ENCODE assay signal across 15 cellular contexts in the genomic region with DNA sequence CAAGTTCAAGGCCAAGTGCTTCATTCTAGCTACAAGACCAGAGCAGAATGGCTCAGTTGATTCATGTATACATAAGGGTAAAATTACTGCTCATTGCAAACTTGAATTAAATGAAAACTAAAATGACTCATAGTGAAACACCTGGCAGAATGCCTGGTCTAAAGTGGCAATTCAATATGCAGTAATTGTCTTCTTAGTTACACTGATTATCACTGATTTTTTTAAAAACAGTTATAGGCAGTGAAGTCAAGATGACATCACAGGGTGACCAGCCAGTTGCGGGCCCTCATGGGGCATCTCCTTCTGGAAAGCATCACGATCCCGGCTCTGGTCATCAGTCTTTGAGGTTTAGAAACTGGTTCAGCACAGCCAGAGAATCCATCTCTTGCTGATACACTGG.
DNase-seq lines count a peak whose midpoint lies in the region; ATAC-seq and TF ChIP-seq lines count a peak whose summit lies in the region.
"Had no signal": no experiment of that assay in that cellular context is flagged by ENCODE, and none has a peak within 500 bp of the region (broad histone marks: within the 10 kb centered on the region; RNA-seq: fewer than 3 reads in every experiment).

No MANE protein-coding gene starts in this region.

- H2AFZ ChIP-seq in HCT116 (ENCODE audit: low read depth, low read length, poor library complexity, severe bottlenecking): no peak overlapping the region
- H2AFZ ChIP-seq: PC-9 had no signal

- CTCF ChIA-PET in HCT116 (lab: Charles Lee): no interaction called here

- no TSS peak for BruUV-seq in HCT116 (replicated peaks; lab: Mats Ljungman, UMichigan)

- H3K79me2 ChIP-seq in HCT116 (ENCODE audit: insufficient read depth, low read length): no peaks in the 10 kb centered on the region

- POLR2A ChIA-PET in HCT116 (lab: Charles Lee): no interaction called here

- H3K4me1 ChIP-seq in HCT116 (ENCODE audit: control insufficient read depth in 1 of 2, insufficient read depth in 2 of 2, low read length in 2 of 2): peaks cover 0 to 21% of the 10 kb centered on the region in 2 experiments; a peak in 2 of 4 replicates
- no peaks in the 10 kb centered on the region for H3K4me1 ChIP-seq in Peyer's patch
- H3K4me1 ChIP-seq: pancreas, vagina had no signal

- H3K27me3 ChIP-seq in HCT116 (ENCODE audit: insufficient read depth, low read length) (no peaks in the 10 kb centered on the region), Peyer's patch (no peaks in the 10 kb centered on the region)
- H3K27me3 ChIP-seq: pancreas, vagina had no signal

- no peak for TF ChIP-seq CTCF in HCT116 (IDR thresholded peaks at IDR 0.05 in 2 of 3, conservative IDR thresholded peaks at IDR 0.05 in 1 of 3; ENCODE audit: borderline replicate concordance in 1 of 3, insufficient read depth in 1 of 3, low read depth in 2 of 3, low read length in 2 of 3)
- TF ChIP-seq CTCF in epithelial cell of proximal tubule (conservative IDR thresholded peaks at IDR 0.05; ENCODE audit: low read depth, low read length): no peak
- TF ChIP-seq CTCF in Peyer's patch (IDR thresholded peaks at IDR 0.05): no peak
- TF ChIP-seq CTCF in coronary artery (IDR thresholded peaks at IDR 0.05): no peak

- no peaks in the 10 kb centered on the region for H3K9me3 ChIP-seq in HCT116 (ENCODE audit: control insufficient read depth in 1 of 2, insufficient read depth in 1 of 2, low read depth in 1 of 2, low read length in 2 of 2)
- H3K9me3 ChIP-seq in Peyer's patch: no peaks in the 10 kb centered on the region
- H3K9me3 ChIP-seq: pancreas, vagina had no signal

- ATAC-seq in HCT116: 0 out of 2 replicates have a peak, but pooled peaks have one; percentile 22
- ATAC-seq: pancreas had no signal

- DNase-seq in A172 (ENCODE audit: low spot score) (peak; percentile 41), HCT116 (ENCODE audit: low read depth, low spot score) (peak; percentile 27), NCI-H774 (lab: John Stamatoyannopoulos, UW) (peak; percentile 50), epithelial cell of proximal tubule (ENCODE audit: low read depth) (peak; percentile 12), RPMI8226 (no peak), Peyer's patch (no peak), midbrain (lab: John Stamatoyannopoulos, UW) (no peak), coronary artery (ENCODE audit: low spot score) (no peak)
- DNase-seq: activated naive CD8-positive, alpha-beta T cell treated with anti-CD3 and anti-CD28 coated beads for 36 hours; DMS79 treated with DMSO at 0.1 percent for 48 hours; mesendoderm; NCI-H1417 treated with DMSO at 0.1 percent for 48 hours; pancreas; PC-9 had no signal

- peak overlapping the region; percentile 37 for H3K4me2 ChIP-seq in HCT116 (ENCODE audit: low read length)
- H3K4me2 ChIP-seq: PC-9 had no signal

- no peak overlapping the region for H3K9ac ChIP-seq in HCT116 (ENCODE audit: low read length)

- no peak overlapping the region for H3K4me3 ChIP-seq in HCT116 (replicated peaks in 1 of 2; ENCODE audit: low read depth in 1 of 2, low read length in 2 of 2)
- H3K4me3 ChIP-seq in epithelial cell of proximal tubule (ENCODE audit: low read depth, low read length): no peak overlapping the region
- H3K4me3 ChIP-seq in Peyer's patch: no peak overlapping the region
- H3K4me3 ChIP-seq in coronary artery: no peak overlapping the region
- H3K4me3 ChIP-seq: pancreas, PC-9, vagina had no signal

- H3K9me2 ChIP-seq in HCT116 (ENCODE audit: insufficient read depth): no peaks in the 10 kb centered on the region

- H4K20me1 ChIP-seq in HCT116 (ENCODE audit: insufficient read depth): no peaks in the 10 kb centered on the region

- TF ChIP-seq POLR2A in HCT116 (IDR thresholded peaks at IDR 0.05; ENCODE audit: borderline replicate concordance, extremely low read depth, insufficient read depth, insufficient read length): no peak
- TF ChIP-seq POLR2A in Peyer's patch (IDR thresholded peaks at IDR 0.05): no peak

- no peak for TF ChIP-seq RAD21 in HCT116 (IDR thresholded peaks at IDR 0.05; ENCODE audit: low read depth)

- H3K36me3 ChIP-seq in HCT116 (ENCODE audit: control insufficient read depth in 1 of 2, insufficient read depth in 2 of 2, low read length in 2 of 2) (no peaks in the 10 kb centered on the region), Peyer's patch (no peaks in the 10 kb centered on the region)
- H3K36me3 ChIP-seq: pancreas, vagina had no signal

- RAD21 ChIA-PET in HCT116 (lab: Charles Lee; ENCODE audit: low non-redundant PET in 1 of 2, low total read pairs in 2 of 2, uncharacterized antibody in 2 of 2, unreplicated experiment in 2 of 2): no interaction called here

- H3K27ac ChIP-seq in HCT116 (ENCODE audit: low read depth, low read length): no peak overlapping the region
- H3K27ac ChIP-seq in Peyer's patch: no peak overlapping the region
- H3K27ac ChIP-seq in coronary artery: no peak overlapping the region
- H3K27ac ChIP-seq: pancreas, PC-9, vagina had no signal

- intact Hi-C loops in HCT116 (cut with micrococcal nuclease): no loop called here

TF ChIP-seq in HCT116, 20 proteins besides CTCF, POLR2A, EP300 and RAD21:
- TF ChIP-seq FOSL1 (IDR thresholded peaks at IDR 0.05; ENCODE audit: low read depth): peak; percentile 51; the same call in 1 of the 2 replicates
- TF ChIP-seq, protein P1, sequence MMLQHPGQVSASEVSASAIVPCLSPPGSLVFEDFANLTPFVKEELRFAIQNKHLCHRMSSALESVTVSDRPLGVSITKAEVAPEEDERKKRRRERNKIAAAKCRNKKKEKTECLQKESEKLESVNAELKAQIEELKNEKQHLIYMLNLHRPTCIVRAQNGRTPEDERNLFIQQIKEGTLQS (IDR thresholded peaks at IDR 0.05): no peak
- peak; percentile 39; the same call in 1 of the 2 replicates for TF ChIP-seq JUND (IDR thresholded peaks at IDR 0.05)
TF ChIP-seq in HCT116: peak in this region for 2.

Comparison
In these comparisons a context has a peak if more than half of its experiments do, and no peak if none do; other contexts are left out.
1. DNase-seq: peak in A172 (single experiment), HCT116 (single experiment), NCI-H774 (single experiment) and epithelial cell of proximal tubule (single experiment); none in RPMI8226 (single experiment), Peyer's patch (0 of 3), midbrain (single experiment) and coronary artery (single experiment).